20 cellular contexts compared by ENCODE assay signal in genomic region chr2:54409752-54410151, GRCh38. TPM values are rescaled to one million over a fixed set of nuclear protein-coding genes. Genes with fewer than 3 reads are reported as not detected.
DNase-seq lines count a peak whose midpoint lies in the region; ATAC-seq, FAIRE-seq and TF ChIP-seq lines count a peak whose summit lies in the region.
"Had no signal": no experiment of that assay in that cellular context is flagged by ENCODE, and none has a peak within 500 bp of the region (broad histone marks: within the 10 kb centered on the region; RNA-seq: fewer than 3 reads in every experiment).

No MANE protein-coding gene starts in this region.

- H3K36me3 ChIP-seq in astrocyte (ENCODE audit: insufficient read depth, low read length): no peaks in the 10 kb centered on the region
- H3K36me3 ChIP-seq: MG63 had no signal

- H3K27me3 Mint-ChIP-seq in astrocyte (ENCODE audit: low read depth, unreplicated experiment): no peaks in the 10 kb centered on the region
- H3K27me3 Mint-ChIP-seq in activated naive CD4-positive, alpha-beta T cell treated with anti-CD3 and anti-CD28 coated beads for 36 hours (ENCODE audit: low read depth): peaks cover 8% of the 10 kb centered on the region
- H3K27me3 Mint-ChIP-seq in activated T-cell treated with anti-CD3 and anti-CD28 coated beads, Interleukin-2, amount 50 U/mL, for 72 hours (ENCODE audit: low read depth): peaks cover 13% of the 10 kb centered on the region

- H3K9me3 Mint-ChIP-seq in astrocyte (ENCODE audit: unreplicated experiment): peaks cover 3% of the 10 kb centered on the region
- H3K9me3 Mint-ChIP-seq in activated naive CD4-positive, alpha-beta T cell treated with anti-CD3 and anti-CD28 coated beads for 36 hours: no peaks in the 10 kb centered on the region
- no peaks in the 10 kb centered on the region for H3K9me3 Mint-ChIP-seq in activated T-cell treated with anti-CD3 and anti-CD28 coated beads, Interleukin-2, amount 50 U/mL, for 72 hours

- H3K27me3 ChIP-seq in astrocyte (ENCODE audit: insufficient read depth, low read length): no peaks in the 10 kb centered on the region
- H3K27me3 ChIP-seq: MG63 had no signal

- CTCF ChIA-PET in activated naive CD4-positive, alpha-beta T cell treated with anti-CD3 and anti-CD28 coated beads for 36 hours (lab: Charles Lee): interaction anchor here (1.1 kb wide), 1 partner anchor 115 kb away, joined by 4 read pairs; no protein-coding TSS in a partner anchor

- no peak overlapping the region for H3K4me3 ChIP-seq in astrocyte (ENCODE audit: insufficient read depth, low read depth, low read length)
- H3K4me3 ChIP-seq: MG63, PC-9 had no signal

- H3K79me2 ChIP-seq in astrocyte (ENCODE audit: insufficient read depth, low read length): no peaks in the 10 kb centered on the region

- H3K27ac ChIP-seq in astrocyte (ENCODE audit: low read depth, low read length): no peak overlapping the region
- H3K27ac ChIP-seq: PC-9 had no signal

- H3K4me2 ChIP-seq in astrocyte (ENCODE audit: low read length): no peak overlapping the region
- H3K4me2 ChIP-seq: PC-9 had no signal

- no peak overlapping the region for H3K4me3 Mint-ChIP-seq in astrocyte (ENCODE audit: unreplicated experiment)
- H3K4me3 Mint-ChIP-seq in activated naive CD4-positive, alpha-beta T cell treated with anti-CD3 and anti-CD28 coated beads for 36 hours: no peak overlapping the region
- H3K4me3 Mint-ChIP-seq in activated T-cell treated with anti-CD3 and anti-CD28 coated beads, Interleukin-2, amount 50 U/mL, for 72 hours: no peak overlapping the region
- H3K4me3 Mint-ChIP-seq: activated naive CD8-positive, alpha-beta T cell had no signal

- peaks cover 1% of the 10 kb centered on the region for H3K36me3 Mint-ChIP-seq in astrocyte (ENCODE audit: low read depth, unreplicated experiment)
- H3K36me3 Mint-ChIP-seq in activated naive CD4-positive, alpha-beta T cell treated with anti-CD3 and anti-CD28 coated beads for 36 hours (ENCODE audit: low read depth): no peaks in the 10 kb centered on the region
- no peaks in the 10 kb centered on the region for H3K36me3 Mint-ChIP-seq in activated T-cell treated with anti-CD3 and anti-CD28 coated beads, Interleukin-2, amount 50 U/mL, for 72 hours (ENCODE audit: insufficient read depth in 2 of 2)
- H3K36me3 Mint-ChIP-seq: activated naive CD8-positive, alpha-beta T cell had no signal

- ATAC-seq in left ventricle myocardium superior (peak; percentile 32), Right ventricle myocardium superior (ENCODE audit: poor library complexity) (no peak), HG02623 (IDR thresholded peaks at IDR 0.05; ENCODE audit: unreplicated experiment) (no peak), HG03097 (IDR thresholded peaks at IDR 0.05; ENCODE audit: low FRiP score, unreplicated experiment) (no peak)
- ATAC-seq in activated T-cell treated with anti-CD3 and anti-CD28 coated beads, Interleukin-2, amount 50 U/mL, for 72 hours (replicated peaks in 1 of 2): no peak

- peak overlapping the region; percentile 4 for H2AFZ ChIP-seq in astrocyte (ENCODE audit: low read depth, low read length)
- H2AFZ ChIP-seq: PC-9 had no signal

- H3K9ac ChIP-seq in astrocyte (ENCODE audit: low read length): no peak overlapping the region

- no peaks in the 10 kb centered on the region for H4K20me1 ChIP-seq in astrocyte (ENCODE audit: insufficient read depth, low read length)

- no peak for FAIRE-seq in astrocyte (lab: Jason Lieb, UNC)
- FAIRE-seq: HTR-8/SVneo, urothelium cell line had no signal

- peaks cover 14% of the 10 kb centered on the region for H3K4me1 Mint-ChIP-seq in astrocyte (ENCODE audit: low read depth, unreplicated experiment)
- H3K4me1 Mint-ChIP-seq in activated naive CD4-positive, alpha-beta T cell treated with anti-CD3 and anti-CD28 coated beads for 36 hours (ENCODE audit: low read depth): no peaks in the 10 kb centered on the region
- no peaks in the 10 kb centered on the region for H3K4me1 Mint-ChIP-seq in activated T-cell treated with anti-CD3 and anti-CD28 coated beads, Interleukin-2, amount 50 U/mL, for 72 hours (ENCODE audit: low read depth)

- H3K4me1 ChIP-seq in astrocyte (ENCODE audit: insufficient read depth, low read length): no peaks in the 10 kb centered on the region

- intact Hi-C loops in left ventricle myocardium superior (cut with micrococcal nuclease): no loop called here
- intact Hi-C loops in Right ventricle myocardium superior (cut with DNase I): no loop called here
- intact Hi-C loops in activated naive CD4-positive, alpha-beta T cell treated with anti-CD3 and anti-CD28 coated beads for 36 hours (cut with micrococcal nuclease): no loop called here

- H3K9me3 ChIP-seq in astrocyte (ENCODE audit: insufficient read depth, low read depth, low read length): no peaks in the 10 kb centered on the region
- H3K9me3 ChIP-seq: MG63 had no signal

- TF ChIP-seq CTCF in astrocyte (IDR thresholded peaks at IDR 0.05; ENCODE audit: insufficient read depth, low read depth, low read length): no peak

- DNase-seq in left ventricle myocardium superior (no peak), Right ventricle myocardium superior (no peak), astrocyte (ENCODE audit: low read depth) (peak; percentile 11), midbrain (lab: John Stamatoyannopoulos, UW) (peak; percentile 70)
- no peak for DNase-seq in activated naive CD4-positive, alpha-beta T cell treated with anti-CD3 and anti-CD28 coated beads for 36 hours
- no peak for DNase-seq in activated T-cell treated with anti-CD3 and anti-CD28 coated beads, Interleukin-2, amount 50 U/mL, for 72 hours
- DNase-seq: ACHN; activated CD8-positive, alpha-beta memory T cell treated with anti-CD3 and anti-CD28 coated beads, Interleukin-2, amount 50 U/mL, for 4 hours; GF-D8; kidney glomerular epithelial cell; MG63; NCI-H345; PC-9; stimulated activated naive CD4-positive, alpha-beta T cell treated with Interleukin-2 at 50 U/mL for 16 hours; T-helper 1 cell had no signal

- H3K27ac Mint-ChIP-seq in astrocyte (ENCODE audit: unreplicated experiment): no peak overlapping the region
- no peak overlapping the region for H3K27ac Mint-ChIP-seq in activated naive CD4-positive, alpha-beta T cell treated with anti-CD3 and anti-CD28 coated beads for 36 hours
- no peak overlapping the region for H3K27ac Mint-ChIP-seq in activated T-cell treated with anti-CD3 and anti-CD28 coated beads, Interleukin-2, amount 50 U/mL, for 72 hours
- H3K27ac Mint-ChIP-seq: activated naive CD8-positive, alpha-beta T cell had no signal

RNA-seq across cellular contexts. Expression of gene SPTBN1, which starts 46.4 kb away (rescaled TPM):
- total RNA-seq in left ventricle myocardium superior (468 TPM), Right ventricle myocardium superior (391 TPM), astrocyte (277 and 311 TPM in 2 replicates)
- total RNA-seq in activated naive CD4-positive, alpha-beta T cell treated with anti-CD3 and anti-CD28 coated beads for 36 hours: 100 to 1,000 TPM; 103 to 107 TPM
- 100 to 1,000 TPM; 120 to 136 TPM for total RNA-seq in activated T-cell treated with anti-CD3 and anti-CD28 coated beads, Interleukin-2, amount 50 U/mL, for 72 hours

Comparison
In these comparisons a context has a peak if more than half of its experiments do, and no peak if none do; other contexts are left out.
1. DNase-seq: peak in astrocyte (single experiment) and midbrain (single experiment); none in left ventricle myocardium superior (single experiment), Right ventricle myocardium superior (single experiment), activated naive CD4-positive, alpha-beta T cell treated with anti-CD3 and anti-CD28 coated beads for 36 hours (single experiment) and activated T-cell treated with anti-CD3 and anti-CD28 coated beads, Interleukin-2, amount 50 U/mL, for 72 hours (0 of 2).